1 cellular context compared by ENCODE assay signal in genomic region chr16:4244254-4244812, GRCh38.
TF ChIP-seq lines count a peak whose summit lies in the region.

No MANE protein-coding gene starts in this region.

TF ChIP-seq in K562, 482 proteins besides CTCF, POLR2A, EP300 and RAD21 (continued from another document and continues in another):
- TF ChIP-seq GATA2 (CRISPR knock-in tag; IDR thresholded peaks at IDR 0.05) = no peak
- TF ChIP-seq, protein P1, sequence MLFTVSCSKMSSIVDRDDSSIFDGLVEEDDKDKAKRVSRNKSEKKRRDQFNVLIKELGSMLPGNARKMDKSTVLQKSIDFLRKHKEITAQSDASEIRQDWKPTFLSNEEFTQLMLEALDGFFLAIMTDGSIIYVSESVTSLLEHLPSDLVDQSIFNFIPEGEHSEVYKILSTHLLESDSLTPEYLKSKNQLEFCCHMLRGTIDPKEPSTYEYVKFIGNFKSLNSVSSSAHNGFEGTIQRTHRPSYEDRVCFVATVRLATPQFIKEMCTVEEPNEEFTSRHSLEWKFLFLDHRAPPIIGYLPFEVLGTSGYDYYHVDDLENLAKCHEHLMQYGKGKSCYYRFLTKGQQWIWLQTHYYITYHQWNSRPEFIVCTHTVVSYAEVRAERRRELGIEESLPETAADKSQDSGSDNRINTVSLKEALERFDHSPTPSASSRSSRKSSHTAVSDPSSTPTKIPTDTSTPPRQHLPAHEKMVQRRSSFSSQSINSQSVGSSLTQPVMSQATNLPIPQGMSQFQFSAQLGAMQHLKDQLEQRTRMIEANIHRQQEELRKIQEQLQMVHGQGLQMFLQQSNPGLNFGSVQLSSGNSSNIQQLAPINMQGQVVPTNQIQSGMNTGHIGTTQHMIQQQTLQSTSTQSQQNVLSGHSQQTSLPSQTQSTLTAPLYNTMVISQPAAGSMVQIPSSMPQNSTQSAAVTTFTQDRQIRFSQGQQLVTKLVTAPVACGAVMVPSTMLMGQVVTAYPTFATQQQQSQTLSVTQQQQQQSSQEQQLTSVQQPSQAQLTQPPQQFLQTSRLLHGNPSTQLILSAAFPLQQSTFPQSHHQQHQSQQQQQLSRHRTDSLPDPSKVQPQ (CRISPR knock-in tag; IDR thresholded peaks at IDR 0.05; ENCODE audit: borderline replicate concordance) = no peak
- peak; percentile 72 for TF ChIP-seq BRD9 (IDR thresholded peaks at IDR 0.05; ENCODE audit: low read depth, partially characterized antibody)
- no peak for TF ChIP-seq PHF8 (IDR thresholded peaks at IDR 0.05; ENCODE audit: borderline replicate concordance, low read length)
- TF ChIP-seq ZNF175 (CRISPR knock-in tag; IDR thresholded peaks at IDR 0.05; ENCODE audit: low read depth) = peak; percentile 72
- TF ChIP-seq, protein P2, sequence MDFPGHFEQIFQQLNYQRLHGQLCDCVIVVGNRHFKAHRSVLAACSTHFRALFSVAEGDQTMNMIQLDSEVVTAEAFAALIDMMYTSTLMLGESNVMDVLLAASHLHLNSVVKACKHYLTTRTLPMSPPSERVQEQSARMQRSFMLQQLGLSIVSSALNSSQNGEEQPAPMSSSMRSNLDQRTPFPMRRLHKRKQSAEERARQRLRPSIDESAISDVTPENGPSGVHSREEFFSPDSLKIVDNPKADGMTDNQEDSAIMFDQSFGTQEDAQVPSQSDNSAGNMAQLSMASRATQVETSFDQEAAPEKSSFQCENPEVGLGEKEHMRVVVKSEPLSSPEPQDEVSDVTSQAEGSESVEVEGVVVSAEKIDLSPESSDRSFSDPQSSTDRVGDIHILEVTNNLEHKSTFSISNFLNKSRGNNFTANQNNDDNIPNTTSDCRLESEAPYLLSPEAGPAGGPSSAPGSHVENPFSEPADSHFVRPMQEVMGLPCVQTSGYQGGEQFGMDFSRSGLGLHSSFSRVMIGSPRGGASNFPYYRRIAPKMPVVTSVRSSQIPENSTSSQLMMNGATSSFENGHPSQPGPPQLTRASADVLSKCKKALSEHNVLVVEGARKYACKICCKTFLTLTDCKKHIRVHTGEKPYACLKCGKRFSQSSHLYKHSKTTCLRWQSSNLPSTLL (IDR thresholded peaks at IDR 0.05) = no peak
- TF ChIP-seq NR2C2 (CRISPR knock-in tag; IDR thresholded peaks at IDR 0.05) = no peak
- peak; percentile 90 for TF ChIP-seq NR2C2 (tag; IDR thresholded peaks at IDR 0.05)
- no peak for TF ChIP-seq ATF6 (CRISPR knock-in tag; IDR thresholded peaks at IDR 0.05)
- TF ChIP-seq MTF1 (CRISPR knock-in tag; IDR thresholded peaks at IDR 0.05; ENCODE audit: borderline replicate concordance) = no peak
- TF ChIP-seq ZNF23 (CRISPR knock-in tag; IDR thresholded peaks at IDR 0.05) = no peak
- 0 out of 2 replicates have a peak, but pooled peaks have one; percentile 29 for TF ChIP-seq FOSL1 (tag; conservative IDR thresholded peaks at IDR 0.05)
- peak; percentile 91 for TF ChIP-seq MTA3 (IDR thresholded peaks at IDR 0.05; ENCODE audit: borderline replicate concordance)
- 0 out of 2 replicates have a peak, but pooled peaks have one; percentile 41 for TF ChIP-seq LEF1 (IDR thresholded peaks at IDR 0.05)
- TF ChIP-seq POLR2AphosphoS2 (IDR thresholded peaks at IDR 0.05; ENCODE audit: low read length) = 0 out of 2 replicates have a peak, but pooled peaks have one; percentile 49
- TF ChIP-seq, protein P3, sequence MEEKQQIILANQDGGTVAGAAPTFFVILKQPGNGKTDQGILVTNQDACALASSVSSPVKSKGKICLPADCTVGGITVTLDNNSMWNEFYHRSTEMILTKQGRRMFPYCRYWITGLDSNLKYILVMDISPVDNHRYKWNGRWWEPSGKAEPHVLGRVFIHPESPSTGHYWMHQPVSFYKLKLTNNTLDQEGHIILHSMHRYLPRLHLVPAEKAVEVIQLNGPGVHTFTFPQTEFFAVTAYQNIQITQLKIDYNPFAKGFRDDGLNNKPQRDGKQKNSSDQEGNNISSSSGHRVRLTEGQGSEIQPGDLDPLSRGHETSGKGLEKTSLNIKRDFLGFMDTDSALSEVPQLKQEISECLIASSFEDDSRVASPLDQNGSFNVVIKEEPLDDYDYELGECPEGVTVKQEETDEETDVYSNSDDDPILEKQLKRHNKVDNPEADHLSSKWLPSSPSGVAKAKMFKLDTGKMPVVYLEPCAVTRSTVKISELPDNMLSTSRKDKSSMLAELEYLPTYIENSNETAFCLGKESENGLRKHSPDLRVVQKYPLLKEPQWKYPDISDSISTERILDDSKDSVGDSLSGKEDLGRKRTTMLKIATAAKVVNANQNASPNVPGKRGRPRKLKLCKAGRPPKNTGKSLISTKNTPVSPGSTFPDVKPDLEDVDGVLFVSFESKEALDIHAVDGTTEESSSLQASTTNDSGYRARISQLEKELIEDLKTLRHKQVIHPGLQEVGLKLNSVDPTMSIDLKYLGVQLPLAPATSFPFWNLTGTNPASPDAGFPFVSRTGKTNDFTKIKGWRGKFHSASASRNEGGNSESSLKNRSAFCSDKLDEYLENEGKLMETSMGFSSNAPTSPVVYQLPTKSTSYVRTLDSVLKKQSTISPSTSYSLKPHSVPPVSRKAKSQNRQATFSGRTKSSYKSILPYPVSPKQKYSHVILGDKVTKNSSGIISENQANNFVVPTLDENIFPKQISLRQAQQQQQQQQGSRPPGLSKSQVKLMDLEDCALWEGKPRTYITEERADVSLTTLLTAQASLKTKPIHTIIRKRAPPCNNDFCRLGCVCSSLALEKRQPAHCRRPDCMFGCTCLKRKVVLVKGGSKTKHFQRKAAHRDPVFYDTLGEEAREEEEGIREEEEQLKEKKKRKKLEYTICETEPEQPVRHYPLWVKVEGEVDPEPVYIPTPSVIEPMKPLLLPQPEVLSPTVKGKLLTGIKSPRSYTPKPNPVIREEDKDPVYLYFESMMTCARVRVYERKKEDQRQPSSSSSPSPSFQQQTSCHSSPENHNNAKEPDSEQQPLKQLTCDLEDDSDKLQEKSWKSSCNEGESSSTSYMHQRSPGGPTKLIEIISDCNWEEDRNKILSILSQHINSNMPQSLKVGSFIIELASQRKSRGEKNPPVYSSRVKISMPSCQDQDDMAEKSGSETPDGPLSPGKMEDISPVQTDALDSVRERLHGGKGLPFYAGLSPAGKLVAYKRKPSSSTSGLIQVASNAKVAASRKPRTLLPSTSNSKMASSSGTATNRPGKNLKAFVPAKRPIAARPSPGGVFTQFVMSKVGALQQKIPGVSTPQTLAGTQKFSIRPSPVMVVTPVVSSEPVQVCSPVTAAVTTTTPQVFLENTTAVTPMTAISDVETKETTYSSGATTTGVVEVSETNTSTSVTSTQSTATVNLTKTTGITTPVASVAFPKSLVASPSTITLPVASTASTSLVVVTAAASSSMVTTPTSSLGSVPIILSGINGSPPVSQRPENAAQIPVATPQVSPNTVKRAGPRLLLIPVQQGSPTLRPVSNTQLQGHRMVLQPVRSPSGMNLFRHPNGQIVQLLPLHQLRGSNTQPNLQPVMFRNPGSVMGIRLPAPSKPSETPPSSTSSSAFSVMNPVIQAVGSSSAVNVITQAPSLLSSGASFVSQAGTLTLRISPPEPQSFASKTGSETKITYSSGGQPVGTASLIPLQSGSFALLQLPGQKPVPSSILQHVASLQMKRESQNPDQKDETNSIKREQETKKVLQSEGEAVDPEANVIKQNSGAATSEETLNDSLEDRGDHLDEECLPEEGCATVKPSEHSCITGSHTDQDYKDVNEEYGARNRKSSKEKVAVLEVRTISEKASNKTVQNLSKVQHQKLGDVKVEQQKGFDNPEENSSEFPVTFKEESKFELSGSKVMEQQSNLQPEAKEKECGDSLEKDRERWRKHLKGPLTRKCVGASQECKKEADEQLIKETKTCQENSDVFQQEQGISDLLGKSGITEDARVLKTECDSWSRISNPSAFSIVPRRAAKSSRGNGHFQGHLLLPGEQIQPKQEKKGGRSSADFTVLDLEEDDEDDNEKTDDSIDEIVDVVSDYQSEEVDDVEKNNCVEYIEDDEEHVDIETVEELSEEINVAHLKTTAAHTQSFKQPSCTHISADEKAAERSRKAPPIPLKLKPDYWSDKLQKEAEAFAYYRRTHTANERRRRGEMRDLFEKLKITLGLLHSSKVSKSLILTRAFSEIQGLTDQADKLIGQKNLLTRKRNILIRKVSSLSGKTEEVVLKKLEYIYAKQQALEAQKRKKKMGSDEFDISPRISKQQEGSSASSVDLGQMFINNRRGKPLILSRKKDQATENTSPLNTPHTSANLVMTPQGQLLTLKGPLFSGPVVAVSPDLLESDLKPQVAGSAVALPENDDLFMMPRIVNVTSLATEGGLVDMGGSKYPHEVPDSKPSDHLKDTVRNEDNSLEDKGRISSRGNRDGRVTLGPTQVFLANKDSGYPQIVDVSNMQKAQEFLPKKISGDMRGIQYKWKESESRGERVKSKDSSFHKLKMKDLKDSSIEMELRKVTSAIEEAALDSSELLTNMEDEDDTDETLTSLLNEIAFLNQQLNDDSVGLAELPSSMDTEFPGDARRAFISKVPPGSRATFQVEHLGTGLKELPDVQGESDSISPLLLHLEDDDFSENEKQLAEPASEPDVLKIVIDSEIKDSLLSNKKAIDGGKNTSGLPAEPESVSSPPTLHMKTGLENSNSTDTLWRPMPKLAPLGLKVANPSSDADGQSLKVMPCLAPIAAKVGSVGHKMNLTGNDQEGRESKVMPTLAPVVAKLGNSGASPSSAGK (IDR thresholded peaks at IDR 0.05) = peak; percentile 91
- TF ChIP-seq, protein P4, sequence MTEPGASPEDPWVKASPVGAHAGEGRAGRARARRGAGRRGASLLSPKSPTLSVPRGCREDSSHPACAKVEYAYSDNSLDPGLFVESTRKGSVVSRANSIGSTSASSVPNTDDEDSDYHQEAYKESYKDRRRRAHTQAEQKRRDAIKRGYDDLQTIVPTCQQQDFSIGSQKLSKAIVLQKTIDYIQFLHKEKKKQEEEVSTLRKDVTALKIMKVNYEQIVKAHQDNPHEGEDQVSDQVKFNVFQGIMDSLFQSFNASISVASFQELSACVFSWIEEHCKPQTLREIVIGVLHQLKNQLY (CRISPR knock-in tag; conservative IDR thresholded peaks at IDR 0.05) = no peak
- TF ChIP-seq ESRRA (IDR thresholded peaks at IDR 0.05; ENCODE audit: borderline replicate concordance, low read depth) = 0 out of 2 replicates have a peak, but pooled peaks have one; percentile 23
- TF ChIP-seq, protein P5, sequence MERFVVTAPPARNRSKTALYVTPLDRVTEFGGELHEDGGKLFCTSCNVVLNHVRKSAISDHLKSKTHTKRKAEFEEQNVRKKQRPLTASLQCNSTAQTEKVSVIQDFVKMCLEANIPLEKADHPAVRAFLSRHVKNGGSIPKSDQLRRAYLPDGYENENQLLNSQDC (CRISPR knock-in tag; IDR thresholded peaks at IDR 0.05) = no peak
- peak in 1 of 3 experiments; percentile 58; a peak in 2 of 6 replicates for TF ChIP-seq ZBTB11 (CRISPR knock-in tag; IDR thresholded peaks at IDR 0.05)
- peak; percentile 59 for TF ChIP-seq BACH1 (tag; IDR thresholded peaks at IDR 0.05)
- peak; percentile 94; the same call in 1 of the 2 replicates for TF ChIP-seq CREB3 (tag; conservative IDR thresholded peaks at IDR 0.05; ENCODE audit: low read depth)
- TF ChIP-seq KLF13 (tag; IDR thresholded peaks at IDR 0.05; ENCODE audit: borderline replicate concordance, low read depth) = no peak
- TF ChIP-seq KDM5B (IDR thresholded peaks at IDR 0.05; ENCODE audit: insufficient replicate concordance, low read depth, low read length) = peak; percentile 46
- TF ChIP-seq ZBTB34 (CRISPR knock-in tag; IDR thresholded peaks at IDR 0.05) = peak; percentile 38; the same call in 1 of the 2 replicates
- TF ChIP-seq SMAD4 (CRISPR knock-in tag; conservative IDR thresholded peaks at IDR 0.05) = peak; percentile 64; the same call in 1 of the 2 replicates
- no peak for TF ChIP-seq RBBP5 (IDR thresholded peaks at IDR 0.05; ENCODE audit: borderline replicate concordance, insufficient read depth, low read length, poor library complexity, severe bottlenecking)
- peak; percentile 90 to 94 for TF ChIP-seq FOXK2 (conservative IDR thresholded peaks at IDR 0.05 in 1 of 2, IDR thresholded peaks at IDR 0.05 in 1 of 2; ENCODE audit: low read depth in 2 of 2)
